32 cellular contexts compared by ENCODE assay signal in the genomic region with DNA sequence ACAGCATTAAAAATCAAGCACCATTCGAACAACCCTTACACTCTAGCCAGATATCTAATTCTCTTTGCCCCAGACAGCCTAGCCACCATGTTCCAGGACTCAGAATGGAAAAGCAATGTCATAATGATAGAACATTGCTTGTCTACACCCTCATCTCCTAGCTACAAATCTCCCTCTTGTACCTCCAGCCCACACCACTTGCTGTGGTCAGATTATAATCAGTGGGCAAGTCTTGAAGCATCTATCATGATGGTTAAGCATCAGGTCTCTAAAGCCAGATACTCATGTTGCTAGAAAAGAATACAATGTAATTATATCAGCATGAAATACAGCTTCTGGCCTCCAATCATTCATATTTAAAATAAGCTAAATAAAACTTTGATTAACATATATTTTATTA.
"Had no signal": no experiment of that assay in that cellular context is flagged by ENCODE, and none has a peak within 500 bp of the region (broad histone marks: within the 10 kb centered on the region; RNA-seq: fewer than 3 reads in every experiment).

No MANE protein-coding gene starts in this region.

- H3K27me3 Mint-ChIP-seq: activated CD4-positive, alpha-beta memory T cell treated with anti-CD3 and anti-CD28 coated beads for 36 hours; activated CD4-positive, alpha-beta T cell treated with anti-CD3 and anti-CD28 coated beads for 36 hours; activated naive CD8-positive, alpha-beta T cell; activated T-helper 17 cell treated with anti-CD3 and anti-CD28 coated beads, Interleukin-2, amount 50 U/mL, for 72 hours; T-cell had no signal

- H3K4me3 ChIP-seq: esophagus squamous epithelium, gastroesophageal sphincter, heart right ventricle, hepatocyte had no signal

- H3K36me3 Mint-ChIP-seq: activated CD4-positive, alpha-beta memory T cell treated with anti-CD3 and anti-CD28 coated beads for 36 hours; activated naive CD8-positive, alpha-beta T cell; T-cell had no signal

- FAIRE-seq: astrocyte, colon, endometrium, endothelial cell of umbilical vein had no signal

- H3K4me2 ChIP-seq: hepatocyte had no signal

- H3K79me2 ChIP-seq: hepatocyte had no signal

- H3K4me1 Mint-ChIP-seq: activated CD4-positive, alpha-beta T cell treated with anti-CD3 and anti-CD28 coated beads for 36 hours; activated CD4-positive, alpha-beta T cell treated with anti-CD3 and anti-CD28 coated beads, Interleukin-2, amount 10 ng/mL, durations not matched to agents 24 days and 14 days; activated T-helper 17 cell treated with anti-CD3 and anti-CD28 coated beads, Interleukin-2, amount 50 U/mL, for 72 hours; central memory CD8-positive, alpha-beta T cell; T-cell had no signal

- H3K4me3 Mint-ChIP-seq: activated CD4-positive, alpha-beta memory T cell treated with anti-CD3 and anti-CD28 coated beads for 36 hours; activated CD4-positive, alpha-beta T cell treated with anti-CD3 and anti-CD28 coated beads for 36 hours; activated CD4-positive, alpha-beta T cell treated with anti-CD3 and anti-CD28 coated beads, Interleukin-2, amount 10 ng/mL, durations not matched to agents 24 days and 14 days; activated naive CD8-positive, alpha-beta T cell; activated T-cell treated with anti-CD3 and anti-CD28 coated beads, Interleukin-2, amount 50 U/mL, for 4 hours; activated T-helper 17 cell treated with anti-CD3 and anti-CD28 coated beads, Interleukin-2, amount 50 U/mL, for 72 hours; central memory CD8-positive, alpha-beta T cell; T-cell; T-helper 1 cell treated with Interleukin-12 subunit alpha and Interleukin-12 subunit beta and Interleukin-4 antibody, amounts not matched to agents 30 μg/mL and 1 μg/mL, for 36 hours had no signal

- DNase-seq: activated CD4-positive, alpha-beta memory T cell treated with anti-CD3 and anti-CD28 coated beads for 36 hours; activated CD4-positive, alpha-beta T cell treated with anti-CD3 and anti-CD28 coated beads for 36 hours; activated CD4-positive, alpha-beta T cell treated with anti-CD3 and anti-CD28 coated beads, Interleukin-2, amount 10 ng/mL, durations not matched to agents 24 days and 14 days; activated CD4-positive, CD25-positive, alpha-beta regulatory T cell; activated CD4-positive, CD25-positive, alpha-beta regulatory T cell treated with anti-CD3 and anti-CD28 coated beads, Interleukin-2, amount 50 U/mL, for 72 hours; activated CD8-positive, alpha-beta memory T cell treated with anti-CD3 and anti-CD28 coated beads for 24 hours; activated effector memory CD4-positive, alpha-beta T cell treated with Interleukin-2 at 50 U/mL for 16 hours; activated gamma-delta T cell treated with Interleukin-2 at 50 U/mL for 16 hours; activated naive CD4-positive, alpha-beta T cell treated with anti-CD3 and anti-CD28 coated beads, Interleukin-2, amount 50 U/mL, for 16 hours; activated naive CD4-positive, alpha-beta T cell treated with Interleukin-2 at 50 U/mL for 16 hours; activated T-cell treated with anti-CD3 and anti-CD28 coated beads, Interleukin-2, amount 50 U/mL, for 4 hours; amniotic stem cell; anterior cingulate cortex; brain microvascular endothelial cell; cortex of kidney; effector CD8-positive, alpha-beta T cell; esophagus squamous epithelium; foreskin melanocyte; heart right ventricle; T-cell; T1000 had no signal

- H3K9me3 Mint-ChIP-seq: activated CD4-positive, alpha-beta memory T cell treated with anti-CD3 and anti-CD28 coated beads for 36 hours; activated CD4-positive, alpha-beta T cell treated with anti-CD3 and anti-CD28 coated beads, Interleukin-2, amount 10 ng/mL, durations not matched to agents 24 days and 14 days; activated T-cell treated with anti-CD3 and anti-CD28 coated beads, Interleukin-2, amount 50 U/mL, for 4 hours; activated T-helper 17 cell treated with anti-CD3 and anti-CD28 coated beads, Interleukin-2, amount 50 U/mL, for 72 hours; central memory CD8-positive, alpha-beta T cell; T-cell; T-helper 1 cell treated with Interleukin-12 subunit alpha and Interleukin-12 subunit beta and Interleukin-4 antibody, amounts not matched to agents 30 μg/mL and 1 μg/mL, for 36 hours had no signal

- H3K27me3 ChIP-seq: brain microvascular endothelial cell, esophagus squamous epithelium, gastroesophageal sphincter, heart right ventricle, hepatocyte had no signal

- H3K4me1 ChIP-seq: esophagus squamous epithelium, gastroesophageal sphincter, heart right ventricle had no signal

- H3K9me3 ChIP-seq: esophagus squamous epithelium, gastroesophageal sphincter, heart right ventricle had no signal

- ATAC-seq: activated CD4-positive, alpha-beta T cell treated with anti-CD3 and anti-CD28 coated beads for 36 hours; activated T-cell treated with anti-CD3 and anti-CD28 coated beads, Interleukin-2, amount 50 U/mL, for 4 hours; activated T-helper 17 cell treated with anti-CD3 and anti-CD28 coated beads, Interleukin-2, amount 50 U/mL, for 72 hours; gastroesophageal sphincter; heart right ventricle; T-cell had no signal

- H3K27ac ChIP-seq: brain microvascular endothelial cell, epithelial cell of prostate, esophagus squamous epithelium, gastroesophageal sphincter, heart right ventricle, hepatocyte had no signal

- H3K36me3 ChIP-seq: brain microvascular endothelial cell, esophagus squamous epithelium, gastroesophageal sphincter, heart right ventricle had no signal

- H3K27ac Mint-ChIP-seq: activated CD4-positive, alpha-beta memory T cell treated with anti-CD3 and anti-CD28 coated beads for 36 hours; activated CD4-positive, alpha-beta T cell treated with anti-CD3 and anti-CD28 coated beads for 36 hours; activated CD4-positive, alpha-beta T cell treated with anti-CD3 and anti-CD28 coated beads, Interleukin-2, amount 10 ng/mL, durations not matched to agents 24 days and 14 days; activated naive CD8-positive, alpha-beta T cell; activated T-helper 17 cell treated with anti-CD3 and anti-CD28 coated beads, Interleukin-2, amount 50 U/mL, for 72 hours; T-cell; T-helper 1 cell treated with Interleukin-12 subunit alpha and Interleukin-12 subunit beta and Interleukin-4 antibody, amounts not matched to agents 30 μg/mL and 1 μg/mL, for 36 hours had no signal

- H2AFZ ChIP-seq: hepatocyte had no signal
